23 cellular contexts compared by ENCODE assay signal in genomic region chr20:63412889-63413288, GRCh38. TPM values are rescaled to one million over a fixed set of nuclear protein-coding genes. Genes with fewer than 3 reads are reported as not detected.
DNase-seq lines count a peak whose midpoint lies in the region; ATAC-seq, FAIRE-seq and TF ChIP-seq lines count a peak whose summit lies in the region.
"Had no signal": no experiment of that assay in that cellular context is flagged by ENCODE, and none has a peak within 500 bp of the region (broad histone marks: within the 10 kb centered on the region; RNA-seq: fewer than 3 reads in every experiment).

No MANE protein-coding gene starts in this region.

- H3K14ac ChIP-seq in H1 (ENCODE audit: insufficient read length), result no peak overlapping the region
- H3K14ac ChIP-seq in neuronal stem cell (ENCODE audit: low read length), result no peak overlapping the region

- H2BK12ac ChIP-seq in H1 (ENCODE audit: low read depth, low read length), result no peak overlapping the region
- H2BK12ac ChIP-seq in neuronal stem cell (ENCODE audit: low read length), result no peak overlapping the region

- H2BK120ac ChIP-seq in H1 (replicated peaks; ENCODE audit: low read depth, low read length), result no peak overlapping the region
- H2BK120ac ChIP-seq in neuronal stem cell (ENCODE audit: low read depth, low read length), result no peak overlapping the region

- no peak overlapping the region for H4K91ac ChIP-seq in H1 (replicated peaks; ENCODE audit: insufficient read length, low read length)
- H4K91ac ChIP-seq in neuronal stem cell (ENCODE audit: low read depth, low read length, poor library complexity), result no peak overlapping the region

- H3K36me3 ChIP-seq in H1 (ENCODE audit: control insufficient read depth in 2 of 4, insufficient read depth in 4 of 4, low read length in 3 of 4) (no peaks in the 10 kb centered on the region), neuronal stem cell (replicated peaks in 1 of 2; ENCODE audit: control insufficient read depth in 2 of 2, insufficient read depth in 2 of 2, low read length in 2 of 2) (peaks cover 2 to 3% of the 10 kb centered on the region in 2 donors), small intestine (ENCODE audit: control insufficient read depth in 2 of 2, insufficient read depth in 2 of 2, low read length in 2 of 2) (no peaks in the 10 kb centered on the region)

- H3K23me2 ChIP-seq in H1 (ENCODE audit: low read depth, low read length), result peaks cover 4% of the 10 kb centered on the region; the same call in 1 of the 2 replicates

- no peak overlapping the region for H3K4me3 Mint-ChIP-seq in activated CD4-positive, alpha-beta T cell treated with anti-CD3 and anti-CD28 coated beads, Interleukin-2, amount 10 ng/mL, durations not matched to agents 7 days and 5 days
- peak overlapping the region; percentile 41 for H3K4me3 Mint-ChIP-seq in T-helper 17 cell
- no peak overlapping the region for H3K4me3 Mint-ChIP-seq in activated CD4-positive, alpha-beta memory T cell treated with anti-CD3 and anti-CD28 coated beads, Interleukin-2, amount 10 ng/mL, durations not matched to agents 7 days and 5 days
- H3K4me3 Mint-ChIP-seq: CD4-positive, alpha-beta T cell; HFFc6 had no signal

- TF ChIP-seq RAD21 in H1 (IDR thresholded peaks at IDR 0.05 in 1 of 2, conservative IDR thresholded peaks at IDR 0.05 in 1 of 2; ENCODE audit: low read depth in 2 of 2, low read length in 2 of 2), result no peak

- peak overlapping the region; percentile 20 for H3K27ac Mint-ChIP-seq in activated CD4-positive, alpha-beta T cell treated with anti-CD3 and anti-CD28 coated beads, Interleukin-2, amount 10 ng/mL, durations not matched to agents 7 days and 5 days
- H3K27ac Mint-ChIP-seq in T-helper 17 cell, result no peak overlapping the region
- H3K27ac Mint-ChIP-seq in activated CD4-positive, alpha-beta memory T cell treated with anti-CD3 and anti-CD28 coated beads, Interleukin-2, amount 10 ng/mL, durations not matched to agents 7 days and 5 days, result no peak overlapping the region
- H3K27ac Mint-ChIP-seq: CD4-positive, alpha-beta T cell; HFFc6 had no signal

- no peak for TF ChIP-seq EP300 in H1 (IDR thresholded peaks at IDR 0.05; ENCODE audit: borderline replicate concordance in 1 of 2, low read depth in 2 of 2, low read length in 2 of 2)

- no peak overlapping the region for H3K9ac ChIP-seq in H1 (replicated peaks in 1 of 4; ENCODE audit: extremely low read depth in 1 of 4, low read depth in 3 of 4, low read length in 3 of 4)
- H3K9ac ChIP-seq in neuronal stem cell (ENCODE audit: low read depth, low read length, poor library complexity), result peak overlapping the region; percentile 17
- H3K9ac ChIP-seq: GM23248 had no signal

- POLR2A ChIA-PET in activated CD4-positive, alpha-beta T cell treated with anti-CD3 and anti-CD28 coated beads, Interleukin-2, amount 10 ng/mL, durations not matched to agents 7 days and 5 days (lab: Charles Lee), result no interaction called here
- POLR2A ChIA-PET in H1 (lab: Charles Lee; ENCODE audit: partially characterized antibody), result no interaction called here
- POLR2A ChIA-PET in activated CD4-positive, alpha-beta memory T cell treated with anti-CD3 and anti-CD28 coated beads, Interleukin-2, amount 10 ng/mL, durations not matched to agents 7 days and 5 days (lab: Charles Lee), result no interaction called here

- no peak for TF ChIP-seq CTCF in H1 (IDR thresholded peaks at IDR 0.05; ENCODE audit: control extremely low read depth in 1 of 3, insufficient read depth in 1 of 3, low read depth in 1 of 3, low read length in 3 of 3)

- H4K20me1 ChIP-seq in H1 (replicated peaks in 1 of 2; ENCODE audit: control insufficient read depth in 1 of 2, insufficient read depth in 2 of 2, low read length in 2 of 2), result no peaks in the 10 kb centered on the region

- TF ChIP-seq POLR2A in H1 (IDR thresholded peaks at IDR 0.05; ENCODE audit: control extremely low read depth in 1 of 2, low read depth in 2 of 2, low read length in 2 of 2), result no peak

- H3K79me1 ChIP-seq in H1 (ENCODE audit: low read depth, low read length) (no peaks in the 10 kb centered on the region), neuronal stem cell (ENCODE audit: low read depth, low read length) (peaks cover 1% of the 10 kb centered on the region)

- H2AFZ ChIP-seq in H1 (ENCODE audit: low read length) (no peak overlapping the region), neuronal stem cell (ENCODE audit: low read length) (no peak overlapping the region)
- H2AFZ ChIP-seq: GM23248 had no signal

- no peaks in the 10 kb centered on the region for H3K36me3 Mint-ChIP-seq in activated CD4-positive, alpha-beta T cell treated with anti-CD3 and anti-CD28 coated beads, Interleukin-2, amount 10 ng/mL, durations not matched to agents 7 days and 5 days (ENCODE audit: low read depth)
- peaks cover 3% of the 10 kb centered on the region for H3K36me3 Mint-ChIP-seq in T-helper 17 cell (ENCODE audit: low read depth)
- H3K36me3 Mint-ChIP-seq in activated CD4-positive, alpha-beta memory T cell treated with anti-CD3 and anti-CD28 coated beads, Interleukin-2, amount 10 ng/mL, durations not matched to agents 7 days and 5 days (ENCODE audit: low read depth), result no peaks in the 10 kb centered on the region

- H3K79me2 ChIP-seq in H1 (ENCODE audit: control insufficient read depth in 1 of 2, insufficient read depth in 2 of 2, low read length in 2 of 2), result no peaks in the 10 kb centered on the region

- H3K4me1 ChIP-seq in H1 (replicated peaks in 1 of 4; ENCODE audit: control insufficient read depth in 3 of 4, insufficient read depth in 4 of 4, low read length in 3 of 4) (peaks cover 0 to 20% (median 8%) of the 10 kb centered on the region in 4 experiments; a peak in 5 of 7 replicates), neuronal stem cell (ENCODE audit: control insufficient read depth in 2 of 2, insufficient read depth in 1 of 2, low read depth in 1 of 2, low read length in 2 of 2) (peaks cover 12 to 17% of the 10 kb centered on the region in 2 donors), small intestine (ENCODE audit: control insufficient read depth in 2 of 2, insufficient read depth in 1 of 2, low read depth in 1 of 2, low read length in 1 of 2) (no peaks in the 10 kb centered on the region)
- H3K4me1 ChIP-seq: A549, Caco-2 had no signal

- H3K4me3 ChIP-seq in H1 (ENCODE audit: extremely low read depth in 1 of 4, insufficient read depth in 2 of 4, low read depth in 3 of 4, low read length in 4 of 4), result no peak overlapping the region
- H3K4me3 ChIP-seq in neuronal stem cell (ENCODE audit: low read length in 2 of 2), result no peak overlapping the region
- H3K4me3 ChIP-seq in small intestine (ENCODE audit: low read depth in 1 of 2, low read length in 2 of 2), result no peak overlapping the region
- H3K4me3 ChIP-seq: A549, GM23248 had no signal

- 89% methylated on average over 8 of the region's 8 CpGs; no CpG with 5 or more reads in 1 of the 2 experiments for WGBS in H1 (ENCODE audit: extremely low coverage in 1 of 2, insufficient coverage in 1 of 2, insufficient read length in 1 of 2, insufficient replicate concordance in 2 of 2, low coverage in 1 of 2, low lambda C conversion rate in 2 of 2, missing lambda C conversion rate in 1 of 2), 2 experiments
- no CpG with 5 or more reads among the region's 8 CpGs for WGBS in neuronal stem cell (ENCODE audit: extremely low coverage in 2 of 2, insufficient read length in 2 of 2, insufficient replicate concordance in 1 of 2), 2 donors
- 67 to 90% (median 82%) methylated on average over 8 of the region's 8 CpGs for WGBS in small intestine, 3 donors

- H3K4ac ChIP-seq in H1 (replicated peaks; ENCODE audit: insufficient read length, low read depth, low read length) (peak overlapping the region; percentile 59), neuronal stem cell (ENCODE audit: low read length) (no peak overlapping the region)

- H3K4me1 Mint-ChIP-seq in activated CD4-positive, alpha-beta T cell treated with anti-CD3 and anti-CD28 coated beads, Interleukin-2, amount 10 ng/mL, durations not matched to agents 7 days and 5 days, result peaks cover 10% of the 10 kb centered on the region
- H3K4me1 Mint-ChIP-seq in T-helper 17 cell, result peaks cover 8% of the 10 kb centered on the region
- H3K4me1 Mint-ChIP-seq in activated CD4-positive, alpha-beta memory T cell treated with anti-CD3 and anti-CD28 coated beads, Interleukin-2, amount 10 ng/mL, durations not matched to agents 7 days and 5 days, result peaks cover 9% of the 10 kb centered on the region

- H3K18ac ChIP-seq in H1 (ENCODE audit: extremely low read depth, low read length), result no peak overlapping the region
- peak overlapping the region; percentile 8 for H3K18ac ChIP-seq in neuronal stem cell (ENCODE audit: low read length)

- no peaks in the 10 kb centered on the region for H3K27me3 Mint-ChIP-seq in activated CD4-positive, alpha-beta T cell treated with anti-CD3 and anti-CD28 coated beads, Interleukin-2, amount 10 ng/mL, durations not matched to agents 7 days and 5 days
- peaks cover 11% of the 10 kb centered on the region for H3K27me3 Mint-ChIP-seq in T-helper 17 cell
- H3K27me3 Mint-ChIP-seq in activated CD4-positive, alpha-beta memory T cell treated with anti-CD3 and anti-CD28 coated beads, Interleukin-2, amount 10 ng/mL, durations not matched to agents 7 days and 5 days, result no peaks in the 10 kb centered on the region

- H3K27ac ChIP-seq in H1 (ENCODE audit: low read depth, low read length) (no peak overlapping the region), neuronal stem cell (replicated peaks; ENCODE audit: low read length) (no peak overlapping the region), small intestine (ENCODE audit: low read depth in 1 of 2, low read length in 1 of 2) (no peak overlapping the region)
- H3K27ac ChIP-seq: 22Rv1, A549, C4-2B, GM23248 had no signal

- H2BK5ac ChIP-seq in H1 (ENCODE audit: low read depth, low read length) (peak overlapping the region; percentile 49; the same call in 1 of the 2 replicates), neuronal stem cell (ENCODE audit: low read length) (no peak overlapping the region)

- H2BK15ac ChIP-seq in H1 (ENCODE audit: low read length) (0 out of 2 replicates have a peak overlapping the region, but pooled peaks have one; percentile 40), neuronal stem cell (ENCODE audit: low read length) (no peak overlapping the region)

- no peak overlapping the region for H3K56ac ChIP-seq in H1 (replicated peaks; ENCODE audit: insufficient read length, low read depth, low read length)

- CTCF ChIA-PET in activated CD4-positive, alpha-beta T cell treated with anti-CD3 and anti-CD28 coated beads, Interleukin-2, amount 10 ng/mL, durations not matched to agents 7 days and 5 days (lab: Charles Lee), result no interaction called here
- CTCF ChIA-PET in H1 (lab: Charles Lee; ENCODE audit: partially characterized antibody), result no interaction called here
- CTCF ChIA-PET in activated CD4-positive, alpha-beta memory T cell treated with anti-CD3 and anti-CD28 coated beads, Interleukin-2, amount 10 ng/mL, durations not matched to agents 7 days and 5 days (lab: Charles Lee), result no interaction called here

- H4K8ac ChIP-seq in H1 (ENCODE audit: extremely low read depth, insufficient read depth, low read length) (no peak overlapping the region), neuronal stem cell (ENCODE audit: low read depth, low read length) (no peak overlapping the region)

- no peak for FAIRE-seq in H1 (lab: Jason Lieb, UNC)
- FAIRE-seq in small intestine (lab: Jason Lieb, UNC), result no peak
- FAIRE-seq: A549, D721Med, GM12892, GM18507, H54 had no signal

- H3K9me3 Mint-ChIP-seq in activated CD4-positive, alpha-beta T cell treated with anti-CD3 and anti-CD28 coated beads, Interleukin-2, amount 10 ng/mL, durations not matched to agents 7 days and 5 days, result no peaks in the 10 kb centered on the region
- H3K9me3 Mint-ChIP-seq in activated CD4-positive, alpha-beta memory T cell treated with anti-CD3 and anti-CD28 coated beads, Interleukin-2, amount 10 ng/mL, durations not matched to agents 7 days and 5 days, result peaks cover 4% of the 10 kb centered on the region
- H3K9me3 Mint-ChIP-seq: CD4-positive, alpha-beta T cell; HFFc6 had no signal

- no peak for ATAC-seq in T-helper 17 cell
- ATAC-seq in HG03025 (IDR thresholded peaks at IDR 0.05; ENCODE audit: low FRiP score, unreplicated experiment), result no peak

- H4K5ac ChIP-seq in H1 (ENCODE audit: insufficient read length, low read depth, low read length), result no peak overlapping the region

- no peak overlapping the region for H2BK20ac ChIP-seq in H1 (ENCODE audit: low read length)

- DNase-seq in activated CD4-positive, alpha-beta T cell treated with anti-CD3 and anti-CD28 coated beads, Interleukin-2, amount 10 ng/mL, durations not matched to agents 7 days and 5 days, result no peak
- DNase-seq in activated CD4-positive, alpha-beta T cell treated with anti-CD3 and anti-CD28 coated beads for 4 hours, result no peak
- DNase-seq in T-helper 17 cell (no peak), H1 (ENCODE audit: low read depth in 1 of 2, low spot score in 2 of 2) (no peak), neuronal stem cell (ENCODE audit: low spot score) (no peak), small intestine (no peak)
- DNase-seq in activated CD4-positive, alpha-beta memory T cell treated with anti-CD3 and anti-CD28 coated beads, Interleukin-2, amount 10 ng/mL, durations not matched to agents 7 days and 5 days, result no peak
- DNase-seq: AML-193; Caco-2; CD4-positive, alpha-beta T cell; GDM1; GM23248; HCEC 1CT; HFFc6 had no signal

- H3K4me2 ChIP-seq in H1 (ENCODE audit: insufficient read depth in 1 of 2, low read depth in 2 of 2, low read length in 2 of 2) (no peak overlapping the region), neuronal stem cell (ENCODE audit: insufficient read depth, low read length, poor library complexity, severe bottlenecking) (no peak overlapping the region)
- H3K4me2 ChIP-seq: A549 had no signal

- no peak overlapping the region for H2AK5ac ChIP-seq in H1 (ENCODE audit: low read depth, low read length)
- no peak overlapping the region for H2AK5ac ChIP-seq in neuronal stem cell (ENCODE audit: low read depth, low read length)

- H3K9me3 ChIP-seq in T-helper 17 cell (ENCODE audit: control insufficient read depth, low read length, poor library complexity, severe bottlenecking) (no peaks in the 10 kb centered on the region), H1 (ENCODE audit: insufficient read depth in 2 of 2, low read depth in 1 of 2, low read length in 1 of 2) (no peaks in the 10 kb centered on the region), neuronal stem cell (replicated peaks in 1 of 2; ENCODE audit: control insufficient read depth in 2 of 2, insufficient read depth in 1 of 2, low read depth in 1 of 2, low read length in 2 of 2) (peaks cover 0 to 2% of the 10 kb centered on the region in 2 donors), small intestine (ENCODE audit: control insufficient read depth, low read depth) (no peaks in the 10 kb centered on the region)
- H3K9me3 ChIP-seq: A549 had no signal

- H3K27me3 ChIP-seq in H1 (replicated peaks in 1 of 4; ENCODE audit: control insufficient read depth in 3 of 4, extremely low read depth in 1 of 4, insufficient read depth in 3 of 4, low read length in 3 of 4) (no peaks in the 10 kb centered on the region), neuronal stem cell (ENCODE audit: control insufficient read depth in 3 of 3, insufficient read depth in 3 of 3, low read depth in 1 of 3, low read length in 3 of 3) (no peaks in the 10 kb centered on the region), small intestine (ENCODE audit: control insufficient read depth in 2 of 2, insufficient read depth in 2 of 2, low read length in 2 of 2) (no peaks in the 10 kb centered on the region)

- H3K23ac ChIP-seq in H1 (ENCODE audit: insufficient read length) (no peak overlapping the region), neuronal stem cell (ENCODE audit: low read depth, low read length, poor library complexity) (peak overlapping the region; percentile 78)

RNA-seq across cellular contexts. Expression of gene CHRNA4, which starts 51.7 kb away (rescaled TPM):
- not detected for total RNA-seq in activated CD4-positive, alpha-beta T cell treated with anti-CD3 and anti-CD28 coated beads, Interleukin-2, amount 10 ng/mL, durations not matched to agents 7 days and 5 days
- not detected for total RNA-seq in T-helper 17 cell
- 2.7 and 5.7 TPM in 2 replicates for total RNA-seq in H1 (2021; fragmentation: NEBNext Ultra II Directional; extraction: Animal tissue kit (Norgen Biotek cat#: 25700))
- polyA plus RNA-seq in H1 (2011; rRNA removed) (4.3 and 5.0 TPM in 2 replicates), small intestine (under 1 TPM in 1 of 3 donors, not detected in 2; 0.01 TPM)
- polyA plus RNA-seq in H1 (2011; cell fraction: cytosol; rRNA removed), result 1.8 TPM
- polyA plus RNA-seq in H1 (2011; cell fraction: nucleus; rRNA removed), result 4.9 TPM
- 2.0 to 4.0 TPM (median 2.5 TPM) in 4 replicates for polyA plus RNA-seq in H1 (2012, experiment 1 of 2)
- 1.6 TPM for polyA plus RNA-seq in H1 (2012, experiment 2 of 2)
- 4.1 TPM for polyA plus RNA-seq in H1 (2013, experiment 1 of 2)
- 3.8 TPM for polyA plus RNA-seq in H1 (2013, experiment 2 of 2)
- 5.6 and 11.1 TPM in 2 replicates for polyA minus RNA-seq in H1 (2011; rRNA and poly(A)+ RNA removed)
- 8.4 TPM for polyA minus RNA-seq in H1 (2011; cell fraction: cytosol; rRNA and poly(A)+ RNA removed)
- polyA minus RNA-seq in H1 (2011; cell fraction: nucleus; rRNA and poly(A)+ RNA removed), result 4.4 TPM
- 0.29 TPM for polyA plus RNA-seq in neuronal stem cell (2013, experiment 1 of 2)
- 0.19 TPM for polyA plus RNA-seq in neuronal stem cell (2013, experiment 2 of 2)
- total RNA-seq in activated CD4-positive, alpha-beta memory T cell treated with anti-CD3 and anti-CD28 coated beads, Interleukin-2, amount 10 ng/mL, durations not matched to agents 7 days and 5 days, result not detected
- total RNA-seq: CD4-positive, alpha-beta T cell; GM23248; HFFc6 had no signal
- polyA plus RNA-seq: BJ, GM23248 had no signal

RNA-seq across cellular contexts. Expression of gene KCNQ2, which starts 59.6 kb away (rescaled TPM):
- under 1 TPM; 0.10 to 0.12 TPM for total RNA-seq in activated CD4-positive, alpha-beta T cell treated with anti-CD3 and anti-CD28 coated beads, Interleukin-2, amount 10 ng/mL, durations not matched to agents 7 days and 5 days
- not detected for total RNA-seq in T-helper 17 cell
- total RNA-seq in H1 (2021; fragmentation: NEBNext Ultra II Directional; extraction: Animal tissue kit (Norgen Biotek cat#: 25700)), result 82.6 and 88.6 TPM in 2 replicates
- polyA plus RNA-seq in H1 (2011; rRNA removed) (243 and 277 TPM in 2 replicates), small intestine (1 to 10 TPM in 1 of 3 donors, under 1 TPM in 1, not detected in 1; 0.27 to 1.4 TPM)
- polyA plus RNA-seq in H1 (2011; cell fraction: cytosol; rRNA removed), result 174 TPM
- 206 TPM for polyA plus RNA-seq in H1 (2011; cell fraction: nucleus; rRNA removed)
- 41.9 to 107 TPM (median 94.0 TPM) in 4 replicates for polyA plus RNA-seq in H1 (2012, experiment 1 of 2)
- 88.7 TPM for polyA plus RNA-seq in H1 (2012, experiment 2 of 2)
- 72.4 TPM for polyA plus RNA-seq in H1 (2013, experiment 1 of 2)
- polyA plus RNA-seq in H1 (2013, experiment 2 of 2), result 73.2 TPM
- 40.5 and 42.0 TPM in 2 replicates for polyA minus RNA-seq in H1 (2011; rRNA and poly(A)+ RNA removed)
- polyA minus RNA-seq in H1 (2011; cell fraction: cytosol; rRNA and poly(A)+ RNA removed), result 39.6 TPM
- polyA minus RNA-seq in H1 (2011; cell fraction: nucleus; rRNA and poly(A)+ RNA removed), result 33.1 TPM
- polyA plus RNA-seq in neuronal stem cell (2013, experiment 1 of 2), result 79.3 TPM
- polyA plus RNA-seq in neuronal stem cell (2013, experiment 2 of 2), result 73.4 TPM
- total RNA-seq in activated CD4-positive, alpha-beta memory T cell treated with anti-CD3 and anti-CD28 coated beads, Interleukin-2, amount 10 ng/mL, durations not matched to agents 7 days and 5 days, result not detected
- total RNA-seq: CD4-positive, alpha-beta T cell; GM23248; HFFc6 had no signal
- polyA plus RNA-seq: BJ had no signal

Comparison
In these comparisons a context has a peak if more than half of its experiments do, and no peak if none do; other contexts are left out.
1. RNA of gene KCNQ2, which starts 59.6 kb away (total RNA-seq): 82.6 to 88.6 TPM in H1; not detected in T-helper 17 cell, 0.10 to 0.12 TPM in activated CD4-positive, alpha-beta T cell treated with anti-CD3 and anti-CD28 coated beads, Interleukin-2, amount 10 ng/mL, durations not matched to agents 7 days and 5 days and not detected in activated CD4-positive, alpha-beta memory T cell treated with anti-CD3 and anti-CD28 coated beads, Interleukin-2, amount 10 ng/mL, durations not matched to agents 7 days and 5 days; every median in the first group is over 10 times any median in the second.